7 cellular contexts compared by ENCODE assay signal in the genomic region with DNA sequence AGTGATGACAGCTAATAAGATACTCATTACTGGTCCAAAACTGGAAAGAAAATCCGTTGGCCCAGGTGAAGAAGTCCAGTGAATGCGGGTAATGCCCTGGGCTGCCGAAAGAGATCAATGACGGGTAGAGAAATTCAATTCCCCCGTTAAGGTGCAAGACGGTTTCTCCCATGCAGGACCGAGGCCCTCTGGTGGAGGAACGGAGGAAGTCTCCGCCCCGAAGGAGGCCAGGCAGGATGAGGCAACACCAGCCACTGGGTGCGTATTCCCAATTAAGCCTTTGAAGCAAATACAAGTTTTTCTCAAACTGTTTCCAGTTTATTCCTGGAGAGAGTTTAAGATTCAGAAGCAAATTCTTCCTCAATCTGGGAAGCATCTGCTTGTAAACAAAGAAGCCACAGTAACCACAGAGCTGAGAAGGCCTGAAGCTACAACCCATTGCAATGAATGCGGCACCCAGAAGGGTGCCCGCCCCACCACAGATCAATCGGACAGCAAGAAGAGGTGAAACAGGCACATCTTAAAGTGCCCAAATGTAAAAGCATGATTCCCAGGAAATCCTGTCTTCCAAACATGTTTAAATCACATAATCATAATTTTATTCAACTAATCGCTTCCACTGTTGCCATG.
A peak's percentile ranks its signal among the peaks of the same experiment; 100 is the strongest.
DNase-seq lines count a peak whose midpoint lies in the region; ATAC-seq and TF ChIP-seq lines count a peak whose summit lies in the region.

No MANE protein-coding gene starts in this region.

- no peak overlapping the region for H3K4me3 Mint-ChIP-seq in central memory CD8-positive, alpha-beta T cell

- DNase-seq in GM13976 (ENCODE audit: low spot score) (peak; percentile 75), NCI-H226 (peak; percentile 51), kidney tubule cell (ENCODE audit: low spot score) (peak; percentile 78)
- DNase-seq in activated CD4-positive, CD25-positive, alpha-beta regulatory T cell treated with anti-CD3 and anti-CD28 coated beads, Interleukin-2, amount 50 U/mL, for 16 hours (ENCODE audit: low read depth, low spot score) = peak; percentile 59
- DNase-seq in central memory CD8-positive, alpha-beta T cell (ENCODE audit: low spot score in 2 of 2) = peak; percentile 52 to 59
- DNase-seq in stimulated activated CD4-positive, alpha-beta T cell treated with anti-CD3 and anti-CD28 coated beads, Interleukin-1b, Interleukin-23, amount 100 ng/mL, for 48 hours = peak; percentile 77

- no peaks in the 10 kb centered on the region for H3K4me1 Mint-ChIP-seq in central memory CD8-positive, alpha-beta T cell

- in situ Hi-C loops in GM13976 (cut with MboI; ENCODE audit: low sequenced_read_pairs, unreplicated experiment) = no loop called here

- H3K27ac Mint-ChIP-seq in central memory CD8-positive, alpha-beta T cell (ENCODE audit: low read depth) = no peak overlapping the region

- ATAC-seq in HG03045 (IDR thresholded peaks at IDR 0.05; ENCODE audit: unreplicated experiment) = peak; percentile 72
- peak; percentile 52 for ATAC-seq in central memory CD8-positive, alpha-beta T cell (replicated peaks; ENCODE audit: extremely low read depth, poor library complexity, severe bottlenecking)

- peak; percentile 83 for TF ChIP-seq CTCF in GM13976 (IDR thresholded peaks at IDR 0.05; ENCODE audit: borderline replicate concordance, control extremely low read depth, extremely low read depth, insufficient read depth, missing control alignments)

- H3K36me3 Mint-ChIP-seq in central memory CD8-positive, alpha-beta T cell (ENCODE audit: insufficient read depth) = peaks cover 2% of the 10 kb centered on the region

- H3K27me3 Mint-ChIP-seq in central memory CD8-positive, alpha-beta T cell = no peaks in the 10 kb centered on the region

- no peaks in the 10 kb centered on the region for H3K9me3 Mint-ChIP-seq in central memory CD8-positive, alpha-beta T cell

Comparison
In these comparisons a context has a peak if more than half of its experiments do, and no peak if none do; other contexts are left out.
1. Peak in every context shown above with its lines: DNase-seq and ATAC-seq.